Comparison of ENCODE assay signal across 18 cellular contexts in the genomic region with DNA sequence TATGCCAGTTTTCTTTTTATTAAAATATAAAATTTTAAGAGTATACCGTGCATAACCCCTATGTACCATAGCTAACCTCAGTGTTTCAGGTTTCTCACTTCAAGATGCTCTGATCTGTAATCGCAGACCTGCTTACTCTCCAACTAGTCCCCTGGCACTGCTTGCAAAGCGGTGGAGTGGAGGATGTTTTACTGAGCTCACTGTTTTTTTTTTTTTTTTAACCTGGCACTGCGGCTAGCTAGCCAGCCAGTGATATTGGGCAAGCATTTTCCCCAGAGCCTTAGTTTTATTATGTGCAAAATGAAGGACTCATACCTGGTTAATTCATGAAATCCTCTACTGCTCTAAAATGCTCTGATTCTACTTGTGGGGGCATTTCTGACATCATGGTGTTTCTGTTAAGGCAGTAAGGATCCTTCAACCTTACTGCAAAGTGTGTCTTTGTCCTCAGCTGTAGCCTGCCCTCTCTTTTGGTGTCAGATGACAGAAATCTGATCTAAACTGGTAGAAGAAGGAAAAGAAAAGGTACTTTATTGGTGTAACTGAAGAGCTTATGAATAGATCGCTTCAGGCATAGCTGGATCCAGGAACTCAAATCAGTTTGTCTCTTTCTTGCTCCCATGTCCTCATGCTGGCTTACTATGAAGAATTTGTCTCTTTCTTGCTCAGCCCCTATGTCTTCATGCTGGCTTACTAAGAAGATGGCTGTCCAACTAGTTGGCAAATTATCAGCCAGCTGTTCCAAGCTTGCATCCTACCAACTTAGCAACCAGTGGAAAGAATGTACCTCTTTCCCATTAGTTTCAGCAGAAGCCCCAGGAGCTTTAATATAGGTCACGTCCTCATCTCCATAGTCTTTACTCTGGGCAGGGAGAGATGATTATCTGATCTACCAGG. TPM values are rescaled to one million over a fixed set of nuclear protein-coding genes. Genes with fewer than 3 reads are reported as not detected.
DNase-seq lines count a peak whose midpoint lies in the region; ATAC-seq and TF ChIP-seq lines count a peak whose summit lies in the region.
"Had no signal": no experiment of that assay in that cellular context is flagged by ENCODE, and none has a peak within 500 bp of the region (broad histone marks: within the 10 kb centered on the region; RNA-seq: fewer than 3 reads in every experiment).

No MANE protein-coding gene starts in this region.

- H3K4me3 ChIP-seq in right lobe of liver, result no peak overlapping the region
- H3K4me3 ChIP-seq: colonic mucosa, esophagus muscularis mucosa, K562, lower lobe of right lung had no signal

- TF ChIP-seq POLR2A in right lobe of liver (IDR thresholded peaks at IDR 0.05), result no peak

- intact Hi-C loops in right lobe of liver (cut with DNase I), result no loop called here

- no peak overlapping the region for H3K4me3 Mint-ChIP-seq in activated T-cell treated with anti-CD3 and anti-CD28 coated beads, Interleukin-2, amount 50 U/mL, for 72 hours
- H3K4me3 Mint-ChIP-seq in stimulated activated effector memory CD8-positive, alpha-beta T cell treated with anti-CD3 and anti-CD28 coated beads, Interleukin-12 subunit alpha, Interleukin-12 subunit beta, amount 100 ng/mL, for 72 hours, result no peak overlapping the region
- H3K4me3 Mint-ChIP-seq: activated CD4-positive, alpha-beta T cell treated with anti-CD3 and anti-CD28 coated beads, Interleukin-2, amount 10 ng/mL, durations not matched to agents 7 days and 5 days; activated naive CD8-positive, alpha-beta T cell treated with anti-CD3 and anti-CD28 coated beads, Interleukin-2, amount 50 U/mL, for 24 hours; activated T-cell treated with anti-CD3 and anti-CD28 coated beads, Interleukin-2, amount 50 U/mL, for 24 hours; neural crest cell had no signal

- H3K4me1 Mint-ChIP-seq in activated T-cell treated with anti-CD3 and anti-CD28 coated beads, Interleukin-2, amount 50 U/mL, for 72 hours (ENCODE audit: low read depth), result peaks cover 1% of the 10 kb centered on the region
- H3K4me1 Mint-ChIP-seq in stimulated activated effector memory CD8-positive, alpha-beta T cell treated with anti-CD3 and anti-CD28 coated beads, Interleukin-12 subunit alpha, Interleukin-12 subunit beta, amount 100 ng/mL, for 72 hours, result peaks cover 2% of the 10 kb centered on the region
- H3K4me1 Mint-ChIP-seq: activated naive CD8-positive, alpha-beta T cell treated with anti-CD3 and anti-CD28 coated beads, Interleukin-2, amount 50 U/mL, for 24 hours had no signal

- no peaks in the 10 kb centered on the region for H3K36me3 ChIP-seq in right lobe of liver
- H3K36me3 ChIP-seq: colonic mucosa, esophagus muscularis mucosa had no signal

- WGBS in right lobe of liver (ENCODE audit: insufficient coverage, low coverage, low lambda C conversion rate, missing lambda C conversion rate), result 64% methylated on average over 6 of the region's 6 CpGs

- no peak for DNase-seq in activated T-cell treated with anti-CD3 and anti-CD28 coated beads, Interleukin-2, amount 50 U/mL, for 72 hours
- DNase-seq in activated T-cell treated with anti-CD3 and anti-CD28 coated beads, Interleukin-2, amount 50 U/mL, for 1 hour, result no peak
- DNase-seq in RWPE1 (ENCODE audit: low spot score), result peak; percentile 28
- DNase-seq in fibroblast of gingiva (ENCODE audit: low read depth), result peak; percentile 81
- DNase-seq in stimulated activated effector memory CD8-positive, alpha-beta T cell treated with anti-CD3 and anti-CD28 coated beads, Interleukin-12 subunit alpha, Interleukin-12 subunit beta, amount 100 ng/mL, for 72 hours (ENCODE audit: low spot score in 2 of 2), result no peak
- no peak for DNase-seq in right lobe of liver
- no peak for DNase-seq in NCI-H1436 treated with DMSO at 0.1 percent for 48 hours (lab: John Stamatoyannopoulos, UW)
- no peak for DNase-seq in NCI-H1105 (lab: John Stamatoyannopoulos, UW)
- DNase-seq: activated CD4-positive, alpha-beta T cell treated with anti-CD3 and anti-CD28 coated beads, Interleukin-2, amount 10 ng/mL, durations not matched to agents 7 days and 5 days; activated naive CD8-positive, alpha-beta T cell treated with anti-CD3 and anti-CD28 coated beads, Interleukin-2, amount 50 U/mL, for 24 hours; activated T-cell treated with anti-CD3 and anti-CD28 coated beads, Interleukin-2, amount 50 U/mL, for 24 hours; colonic mucosa; lower lobe of right lung; NCI-H524 treated with DMSO at 0.1 percent for 48 hours; SHP77 had no signal

- no peaks in the 10 kb centered on the region for H3K4me1 ChIP-seq in right lobe of liver
- H3K4me1 ChIP-seq: colonic mucosa, esophagus muscularis mucosa, lower lobe of right lung had no signal

- no peaks in the 10 kb centered on the region for H3K9me3 Mint-ChIP-seq in activated T-cell treated with anti-CD3 and anti-CD28 coated beads, Interleukin-2, amount 50 U/mL, for 72 hours
- H3K9me3 Mint-ChIP-seq in stimulated activated effector memory CD8-positive, alpha-beta T cell treated with anti-CD3 and anti-CD28 coated beads, Interleukin-12 subunit alpha, Interleukin-12 subunit beta, amount 100 ng/mL, for 72 hours, result no peaks in the 10 kb centered on the region
- H3K9me3 Mint-ChIP-seq: activated CD4-positive, alpha-beta T cell treated with anti-CD3 and anti-CD28 coated beads, Interleukin-2, amount 10 ng/mL, durations not matched to agents 7 days and 5 days; activated naive CD8-positive, alpha-beta T cell treated with anti-CD3 and anti-CD28 coated beads, Interleukin-2, amount 50 U/mL, for 24 hours; activated T-cell treated with anti-CD3 and anti-CD28 coated beads, Interleukin-2, amount 50 U/mL, for 24 hours; neural crest cell had no signal

- peaks cover 7 to 28% of the 10 kb centered on the region in 2 donors for H3K36me3 Mint-ChIP-seq in activated T-cell treated with anti-CD3 and anti-CD28 coated beads, Interleukin-2, amount 50 U/mL, for 72 hours (ENCODE audit: insufficient read depth in 2 of 2)
- H3K36me3 Mint-ChIP-seq in stimulated activated effector memory CD8-positive, alpha-beta T cell treated with anti-CD3 and anti-CD28 coated beads, Interleukin-12 subunit alpha, Interleukin-12 subunit beta, amount 100 ng/mL, for 72 hours, result peaks cover 79% of the 10 kb centered on the region

- no peaks in the 10 kb centered on the region for H3K27me3 Mint-ChIP-seq in activated T-cell treated with anti-CD3 and anti-CD28 coated beads, Interleukin-2, amount 50 U/mL, for 72 hours (ENCODE audit: low read depth)
- H3K27me3 Mint-ChIP-seq: activated CD4-positive, alpha-beta T cell treated with anti-CD3 and anti-CD28 coated beads, Interleukin-2, amount 10 ng/mL, durations not matched to agents 7 days and 5 days; activated naive CD8-positive, alpha-beta T cell treated with anti-CD3 and anti-CD28 coated beads, Interleukin-2, amount 50 U/mL, for 24 hours; activated T-cell treated with anti-CD3 and anti-CD28 coated beads, Interleukin-2, amount 50 U/mL, for 24 hours had no signal

- no peak for ATAC-seq in activated T-cell treated with anti-CD3 and anti-CD28 coated beads, Interleukin-2, amount 50 U/mL, for 72 hours (replicated peaks in 1 of 2)
- ATAC-seq in stimulated activated effector memory CD8-positive, alpha-beta T cell treated with anti-CD3 and anti-CD28 coated beads, Interleukin-12 subunit alpha, Interleukin-12 subunit beta, amount 100 ng/mL, for 72 hours, result no peak
- ATAC-seq in right lobe of liver, result no peak
- ATAC-seq: activated naive CD8-positive, alpha-beta T cell treated with anti-CD3 and anti-CD28 coated beads, Interleukin-2, amount 50 U/mL, for 24 hours; K562; lower lobe of right lung had no signal

- CTCF ChIA-PET in RWPE1 (lab: Yijun Ruan, JAX), result interaction anchor here (1.8 kb wide), 1 partner anchor 283 kb away, joined by 14 read pairs; a partner anchor contains a TSS

- H3K9me3 ChIP-seq in right lobe of liver, result no peaks in the 10 kb centered on the region
- H3K9me3 ChIP-seq: colonic mucosa, esophagus muscularis mucosa, lower lobe of right lung had no signal

- no peak for TF ChIP-seq CTCF in RWPE1 (conservative IDR thresholded peaks at IDR 0.05; ENCODE audit: low read depth)
- no peak for TF ChIP-seq CTCF in right lobe of liver (IDR thresholded peaks at IDR 0.05)

- H3K27ac Mint-ChIP-seq in activated T-cell treated with anti-CD3 and anti-CD28 coated beads, Interleukin-2, amount 50 U/mL, for 72 hours, result peak overlapping the region; percentile 9
- peak overlapping the region; percentile 81 for H3K27ac Mint-ChIP-seq in stimulated activated effector memory CD8-positive, alpha-beta T cell treated with anti-CD3 and anti-CD28 coated beads, Interleukin-12 subunit alpha, Interleukin-12 subunit beta, amount 100 ng/mL, for 72 hours
- H3K27ac Mint-ChIP-seq: activated CD4-positive, alpha-beta T cell treated with anti-CD3 and anti-CD28 coated beads, Interleukin-2, amount 10 ng/mL, durations not matched to agents 7 days and 5 days; activated naive CD8-positive, alpha-beta T cell treated with anti-CD3 and anti-CD28 coated beads, Interleukin-2, amount 50 U/mL, for 24 hours had no signal

- POLR2A ChIA-PET in RWPE1 (lab: Yijun Ruan, JAX; ENCODE audit: low non-redundant PET), result no interaction called here

- no peaks in the 10 kb centered on the region for H3K27me3 ChIP-seq in right lobe of liver
- H3K27me3 ChIP-seq: colonic mucosa, esophagus muscularis mucosa had no signal

- H3K27ac ChIP-seq in RWPE1, result no peak overlapping the region; the same call in 1 of the 2 replicates
- no peak overlapping the region for H3K27ac ChIP-seq in right lobe of liver
- H3K27ac ChIP-seq: colonic mucosa, esophagus muscularis mucosa, lower lobe of right lung had no signal

RNA-seq across cellular contexts. Expression of a gene that starts 59.8 kb away (rescaled TPM):
- 100 to 1,000 TPM; 242 to 245 TPM for total RNA-seq in activated T-cell treated with anti-CD3 and anti-CD28 coated beads, Interleukin-2, amount 50 U/mL, for 72 hours
- total RNA-seq in right lobe of liver, result 10 to 100 TPM in 1 of 6 experiments, 1 to 10 TPM in 5; 5.0 to 14.5 (median 7.4) TPM

Comparison
In these comparisons a context has a peak if more than half of its experiments do, and no peak if none do; other contexts are left out.
1. DNase-seq: peak in RWPE1 (single experiment) and fibroblast of gingiva (single experiment); none in activated T-cell treated with anti-CD3 and anti-CD28 coated beads, Interleukin-2, amount 50 U/mL, for 72 hours (0 of 2), activated T-cell treated with anti-CD3 and anti-CD28 coated beads, Interleukin-2, amount 50 U/mL, for 1 hour (single experiment), stimulated activated effector memory CD8-positive, alpha-beta T cell treated with anti-CD3 and anti-CD28 coated beads, Interleukin-12 subunit alpha, Interleukin-12 subunit beta, amount 100 ng/mL, for 72 hours (0 of 2), right lobe of liver (0 of 3), NCI-H1436 treated with DMSO at 0.1 percent for 48 hours (single experiment) and NCI-H1105 (single experiment).
2. RNA of a gene that starts 59.8 kb away (total RNA-seq): 242 to 245 TPM in activated T-cell treated with anti-CD3 and anti-CD28 coated beads, Interleukin-2, amount 50 U/mL, for 72 hours; 5.0 to 14.5 TPM in right lobe of liver; every median in the first group is over 10 times any median in the second.